ENCODE assay signal across 8 cellular contexts in genomic region chr19:8240274-8241229, GRCh38.
DNase-seq lines count a peak whose midpoint lies in the region; ATAC-seq and TF ChIP-seq lines count a peak whose summit lies in the region.

No MANE protein-coding gene starts in this region.

- H3K4me3 ChIP-seq in MM.1S (ENCODE audit: low read length) (peak overlapping the region; percentile 8; the same call in 1 of the 2 replicates), choroid plexus epithelial cell (ENCODE audit: low read depth, low read length) (peak overlapping the region; percentile 18)

- H3K9me3 ChIP-seq in MM.1S (replicated peaks; ENCODE audit: insufficient read depth, low read length) = no peaks in the 10 kb centered on the region

- peak; percentile 31 for TF ChIP-seq POLR2A in GM19099 (IDR thresholded peaks at IDR 0.05; ENCODE audit: extremely low read depth, insufficient read length, low read depth)

- peaks cover 10% of the 10 kb centered on the region; the same call in 1 of the 2 replicates for H3K4me1 ChIP-seq in MM.1S (ENCODE audit: low read length)

- DNase-seq in AG08395 (ENCODE audit: low spot score) (peak; percentile 77), MM.1S (peak; percentile 41), choroid plexus epithelial cell (ENCODE audit: low read depth) (peak; percentile 97), kidney glomerular epithelial cell (lab: John Stamatoyannopoulos, UW) (peak; percentile 79)
- peak; percentile 17 to 19 for DNase-seq in stimulated activated CD4-positive, alpha-beta T cell treated with anti-CD3 and anti-CD28 coated beads, Interleukin-15, amount 100 ng/mL, for 48 hours (ENCODE audit: low read depth in 2 of 2)

- no peak for ATAC-seq in GM19452 (IDR thresholded peaks at IDR 0.05; ENCODE audit: unreplicated experiment)

- H2AFZ ChIP-seq in MM.1S (ENCODE audit: low read length) = peak overlapping the region; percentile 25

- H3K27ac ChIP-seq in MM.1S (ENCODE audit: low read length) (no peak overlapping the region), VCaP (peak overlapping the region; percentile 76)

- no peaks in the 10 kb centered on the region for H3K9me2 ChIP-seq in MM.1S (replicated peaks; ENCODE audit: insufficient read depth, low read length)

- H3K9ac ChIP-seq in MM.1S (ENCODE audit: low read length) = no peak overlapping the region

- H3K4me2 ChIP-seq in MM.1S (ENCODE audit: low read depth, low read length) = peak overlapping the region; percentile 55; the same call in 1 of the 2 replicates

- H3K27me3 ChIP-seq in MM.1S (replicated peaks; ENCODE audit: insufficient read depth, low read length) = peaks cover 49% of the 10 kb centered on the region

- no peaks in the 10 kb centered on the region for H3K79me2 ChIP-seq in MM.1S (ENCODE audit: low read length)

- no peaks in the 10 kb centered on the region for H4K20me1 ChIP-seq in MM.1S (ENCODE audit: insufficient read depth, low read length)

- no peaks in the 10 kb centered on the region for H3K36me3 ChIP-seq in MM.1S (replicated peaks; ENCODE audit: insufficient read depth, low read length)

- H3F3A ChIP-seq in MM.1S (ENCODE audit: insufficient read depth, low read length) = no peaks in the 10 kb centered on the region

- TF ChIP-seq CTCF in MM.1S (IDR thresholded peaks at IDR 0.05; ENCODE audit: low read length) = no peak
- TF ChIP-seq CTCF in VCaP (conservative IDR thresholded peaks at IDR 0.05) = no peak
- TF ChIP-seq CTCF in choroid plexus epithelial cell (conservative IDR thresholded peaks at IDR 0.05; ENCODE audit: low read depth, low read length) = no peak

Comparison
In these comparisons a context has a peak if more than half of its experiments do, and no peak if none do; other contexts are left out.
1. DNase-seq: peak in every context shown above with its lines; median percentile 97 in choroid plexus epithelial cell; 79 in kidney glomerular epithelial cell; 77 in AG08395; 41 in MM.1S; 18 in stimulated activated CD4-positive, alpha-beta T cell treated with anti-CD3 and anti-CD28 coated beads, Interleukin-15, amount 100 ng/mL, for 48 hours.